ENCODE assay signal across 7 cellular contexts in the genomic region with DNA sequence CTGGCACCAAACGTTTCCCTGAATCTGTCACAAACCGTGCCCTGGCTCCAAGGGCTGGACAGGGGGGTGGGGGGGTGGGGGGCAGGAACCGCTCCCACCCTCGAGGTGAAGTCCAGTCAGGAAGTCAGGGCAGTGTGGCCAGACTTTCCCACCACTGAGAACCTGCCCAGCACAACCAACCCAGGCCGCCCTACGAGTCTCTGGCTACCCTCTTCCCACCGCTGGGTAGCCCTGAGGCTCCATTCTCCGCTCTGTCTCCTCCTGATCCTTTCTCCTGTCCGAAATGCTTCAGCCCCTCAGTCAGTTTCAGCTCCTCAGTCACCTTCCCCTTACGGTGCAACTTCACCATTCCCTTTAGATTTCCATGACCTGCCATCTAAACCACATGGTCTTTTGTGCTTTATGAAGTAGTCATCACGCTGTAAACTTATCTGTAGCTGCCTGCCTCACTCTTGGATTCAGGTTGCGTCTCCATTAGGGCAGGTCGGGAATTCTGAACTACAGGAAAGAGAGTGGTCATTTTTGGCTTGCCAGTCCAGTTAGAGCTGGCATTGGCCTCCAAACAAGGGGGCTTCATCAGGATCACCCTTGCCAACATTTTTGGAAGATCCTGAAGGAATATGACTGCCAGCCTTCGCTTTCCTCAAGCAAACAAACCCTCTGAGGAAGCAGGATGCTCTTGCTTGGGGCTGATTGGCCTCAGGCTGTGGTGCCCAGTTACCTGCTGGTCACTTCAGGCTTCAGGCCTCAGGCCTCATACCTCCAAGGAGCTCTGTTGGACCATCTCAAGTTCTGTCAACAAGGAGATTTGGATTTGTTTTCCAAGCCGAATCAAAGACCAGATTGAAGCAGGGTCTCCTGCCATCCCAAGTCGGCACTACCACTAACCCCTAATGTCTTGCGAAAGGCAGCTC. TPM values are rescaled to one million over a fixed set of nuclear protein-coding genes. Genes with fewer than 3 reads are reported as not detected.
DNase-seq lines count a peak whose midpoint lies in the region; ATAC-seq and TF ChIP-seq lines count a peak whose summit lies in the region.

No MANE protein-coding gene starts in this region.

- peaks cover 27 to 41% (median 38%) of the 10 kb centered on the region in 4 donors for H3K4me1 ChIP-seq in stomach

- H3K9me3 Mint-ChIP-seq in activated naive CD4-positive, alpha-beta T cell treated with anti-CD3 and anti-CD28 coated beads, Interleukin-2, amount 50 U/mL, for 72 hours: no peaks in the 10 kb centered on the region

- peak overlapping the region; percentile 86 to 96 (median 92) for H3K27ac ChIP-seq in stomach

- no peak for DNase-seq in activated naive CD4-positive, alpha-beta T cell treated with anti-CD3 and anti-CD28 coated beads, Interleukin-2, amount 50 U/mL, for 72 hours (ENCODE audit: low spot score in 2 of 2)
- DNase-seq in stomach (no peak), GDM1 (lab: John Stamatoyannopoulos, UW) (no peak)
- DNase-seq in activated effector memory CD4-positive, alpha-beta T cell treated with anti-CD3 and anti-CD28 coated beads, Interleukin-2, amount 50 U/mL, for 16 hours: no peak

- H3K9me3 ChIP-seq in iPS-18c (ENCODE audit: control insufficient read depth, insufficient read depth, low read length) (no peaks in the 10 kb centered on the region), stomach (no peaks in the 10 kb centered on the region)

- no peak for TF ChIP-seq POLR2A in stomach (IDR thresholded peaks at IDR 0.05)

- ATAC-seq in HG03378 (IDR thresholded peaks at IDR 0.05; ENCODE audit: unreplicated experiment) (peak; percentile 2), GM21576 (IDR thresholded peaks at IDR 0.05; ENCODE audit: unreplicated experiment) (no peak)
- ATAC-seq in activated naive CD4-positive, alpha-beta T cell treated with anti-CD3 and anti-CD28 coated beads, Interleukin-2, amount 50 U/mL, for 72 hours: no peak

- H3K27me3 ChIP-seq in stomach: no peaks in the 10 kb centered on the region

- TF ChIP-seq EP300 in stomach (IDR thresholded peaks at IDR 0.05): no peak

- peak overlapping the region; percentile 94; the same call in 1 of the 2 replicates for H3K4me3 ChIP-seq in iPS-18c (ENCODE audit: insufficient read depth, low read depth, low read length)
- peak overlapping the region; percentile 75 to 85 (median 80) for H3K4me3 ChIP-seq in stomach

- H3K36me3 ChIP-seq in stomach: peaks cover 0 to 18% (median 14%) of the 10 kb centered on the region in 4 donors

- no peak for TF ChIP-seq CTCF in stomach (IDR thresholded peaks at IDR 0.05)

- peaks cover 30 to 41% of the 10 kb centered on the region in 2 donors for H3K36me3 Mint-ChIP-seq in activated naive CD4-positive, alpha-beta T cell treated with anti-CD3 and anti-CD28 coated beads, Interleukin-2, amount 50 U/mL, for 72 hours

- WGBS in stomach, 5 donors: 73 to 89% (median 75%) methylated on average over 14 to 17 of the region's 17 CpGs

- H3K27ac Mint-ChIP-seq in activated naive CD4-positive, alpha-beta T cell treated with anti-CD3 and anti-CD28 coated beads, Interleukin-2, amount 50 U/mL, for 72 hours: peak overlapping the region; percentile 94 to 95

- intact Hi-C loops in stomach (cut with DNase I; ENCODE audit: low total_unique reads): no loop called here

RNA-seq across cellular contexts. Expression of a gene that starts 0.8 kb away (rescaled TPM):
- 10 to 100 TPM; 35.1 to 42.4 TPM for total RNA-seq in activated naive CD4-positive, alpha-beta T cell treated with anti-CD3 and anti-CD28 coated beads, Interleukin-2, amount 50 U/mL, for 72 hours
- total RNA-seq in stomach: 10 to 100 TPM in 4 of 5 donors, 1 to 10 TPM in 1; 4.1 to 54.3 (median 29.1) TPM
- 10 to 100 TPM in 2 of 3 donors, 1 to 10 TPM in 1; 9.7 to 20.0 (median 19.6) TPM for polyA plus RNA-seq in stomach

RNA-seq across cellular contexts. Expression of a gene that starts 51.6 kb away (rescaled TPM):
- total RNA-seq in activated naive CD4-positive, alpha-beta T cell treated with anti-CD3 and anti-CD28 coated beads, Interleukin-2, amount 50 U/mL, for 72 hours: 10 to 100 TPM; 34.8 to 35.2 TPM
- 10 to 100 TPM; 17.7 to 53.1 (median 34.9) TPM for total RNA-seq in stomach
- 10 to 100 TPM; 32.3 to 43.8 (median 33.2) TPM for polyA plus RNA-seq in stomach
